ENCODE assay signal across 8 cellular contexts in the genomic region with DNA sequence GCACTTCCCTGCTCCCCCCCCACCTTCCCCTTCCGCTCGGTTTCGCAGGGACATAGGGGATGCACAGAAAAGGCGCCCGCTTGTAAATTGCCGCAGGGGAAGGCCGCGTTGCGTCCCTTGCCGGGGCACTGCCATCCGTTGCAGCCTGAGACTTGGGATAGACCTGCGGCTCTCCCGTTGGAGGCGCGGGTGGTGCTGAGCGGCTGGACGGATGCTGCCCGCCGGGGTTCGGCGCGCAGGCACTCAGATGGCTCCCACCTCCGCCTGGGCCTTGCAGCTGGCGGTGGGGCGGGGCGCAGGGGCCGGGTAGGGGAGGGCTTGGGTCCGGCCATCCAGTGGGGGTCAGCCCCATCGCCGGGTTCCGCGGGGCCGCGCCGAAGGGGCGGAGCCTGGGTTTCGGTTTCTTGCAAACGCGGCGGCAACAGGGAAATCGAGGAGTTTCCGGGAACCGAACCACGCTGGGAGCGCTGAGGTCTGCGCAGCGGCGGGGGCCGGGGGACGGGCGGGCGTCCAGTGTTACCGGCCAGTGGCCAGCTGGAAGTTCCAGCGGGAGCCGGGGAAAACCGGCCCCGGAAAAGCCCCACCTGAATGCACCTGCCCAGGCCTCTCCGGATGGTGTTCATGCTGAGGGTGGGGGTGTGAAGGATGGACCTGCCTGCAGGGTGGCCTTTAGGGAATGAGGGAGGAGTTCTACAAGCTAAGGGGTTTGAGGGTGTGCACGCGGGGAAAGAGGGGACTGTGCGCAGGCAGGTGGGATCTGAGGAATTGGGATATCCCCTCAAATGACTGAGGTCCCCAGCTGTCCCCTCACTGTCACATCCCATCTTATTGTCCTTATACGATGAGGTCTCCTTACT. TPM values are rescaled to one million over a fixed set of nuclear protein-coding genes. Genes with fewer than 3 reads are reported as not detected.
DNase-seq lines count a peak whose midpoint lies in the region; ATAC-seq, FAIRE-seq and TF ChIP-seq lines count a peak whose summit lies in the region.

No MANE protein-coding gene starts in this region.

- WGBS in A549 (ENCODE audit: missing lambda C conversion rate): 3% methylated on average over 24 of the region's 62 CpGs

- no peak for FAIRE-seq in A549 (lab: Jason Lieb, UNC)

- TF ChIP-seq CTCF in A549 (IDR thresholded peaks at IDR 0.05) (no peak), GM13976 (IDR thresholded peaks at IDR 0.05; ENCODE audit: borderline replicate concordance, control extremely low read depth, extremely low read depth, insufficient read depth, missing control alignments) (no peak), mesothelial cell of epicardium (IDR thresholded peaks at IDR 0.05; ENCODE audit: unreplicated experiment) (no peak)

- peaks cover 75% of the 10 kb centered on the region for H3K4me1 Mint-ChIP-seq in activated CD8-positive, alpha-beta memory T cell treated with anti-CD3 and anti-CD28 coated beads, Interleukin-2, amount 10 ng/mL, durations not matched to agents 7 days and 5 days
- H3K4me1 Mint-ChIP-seq in mesothelial cell of epicardium: peaks cover 22% of the 10 kb centered on the region
- H3K4me1 Mint-ChIP-seq in stimulated activated naive CD8-positive, alpha-beta T cell treated with anti-CD3 and anti-CD28 coated beads, Interleukin-15, amount 100 ng/mL, for 72 hours: peaks cover 85% of the 10 kb centered on the region

- POLR2A ChIA-PET in A549 (lab: Yijun Ruan, JAX): interaction anchor here (0.6 to 4.6 kb wide), 27 partner anchors 8 to 1465 kb away, joined by 3 to 49 read pairs (median 4); a partner anchor contains a TSS

- peak; percentile 81 for TF ChIP-seq POLR2A in A549 (IDR thresholded peaks at IDR 0.05; ENCODE audit: low read length)

- no peaks in the 10 kb centered on the region for H3K9me3 ChIP-seq in A549

- in situ Hi-C loops in GM13976 (cut with MboI; ENCODE audit: low sequenced_read_pairs, unreplicated experiment): loop anchor here (5.0 kb wide), 1 partner anchor 105 kb away; no protein-coding TSS in a partner anchor

- peak; percentile 83 to 87 for DNase-seq in A549 (ENCODE audit: low read depth in 1 of 2, low spot score in 1 of 2)
- peak; percentile 89 for DNase-seq in GM13976 (ENCODE audit: low spot score)
- peak; percentile 58 for DNase-seq in NCI-H460 (ENCODE audit: extremely low read depth, low read depth)
- peak; percentile 89 for DNase-seq in activated CD8-positive, alpha-beta memory T cell treated with anti-CD3 and anti-CD28 coated beads, Interleukin-2, amount 10 ng/mL, durations not matched to agents 7 days and 5 days
- no peak for DNase-seq in epithelial cell of prostate (ENCODE audit: low read depth, low spot score)
- DNase-seq in mesothelial cell of epicardium (ENCODE audit: low spot score in 2 of 2, unreplicated experiment in 2 of 2): peak; percentile 57 to 80
- DNase-seq in stimulated activated naive CD8-positive, alpha-beta T cell treated with anti-CD3 and anti-CD28 coated beads, Interleukin-15, amount 100 ng/mL, for 72 hours: peak in 1 of 2 donors; percentile 62

- TF ChIP-seq EP300 in A549 (IDR thresholded peaks at IDR 0.05): no peak

- H3K36me3 Mint-ChIP-seq in activated CD8-positive, alpha-beta memory T cell treated with anti-CD3 and anti-CD28 coated beads, Interleukin-2, amount 10 ng/mL, durations not matched to agents 7 days and 5 days: no peaks in the 10 kb centered on the region
- no peaks in the 10 kb centered on the region for H3K36me3 Mint-ChIP-seq in mesothelial cell of epicardium

- H3K4me3 Mint-ChIP-seq in activated CD8-positive, alpha-beta memory T cell treated with anti-CD3 and anti-CD28 coated beads, Interleukin-2, amount 10 ng/mL, durations not matched to agents 7 days and 5 days: peak overlapping the region; percentile 87
- H3K4me3 Mint-ChIP-seq in mesothelial cell of epicardium: peak overlapping the region; percentile 83
- peak overlapping the region; percentile 77 to 82 for H3K4me3 Mint-ChIP-seq in stimulated activated naive CD8-positive, alpha-beta T cell treated with anti-CD3 and anti-CD28 coated beads, Interleukin-15, amount 100 ng/mL, for 72 hours

- H3K9me3 Mint-ChIP-seq in activated CD8-positive, alpha-beta memory T cell treated with anti-CD3 and anti-CD28 coated beads, Interleukin-2, amount 10 ng/mL, durations not matched to agents 7 days and 5 days (ENCODE audit: low read depth): no peaks in the 10 kb centered on the region
- no peaks in the 10 kb centered on the region for H3K9me3 Mint-ChIP-seq in mesothelial cell of epicardium
- H3K9me3 Mint-ChIP-seq in stimulated activated naive CD8-positive, alpha-beta T cell treated with anti-CD3 and anti-CD28 coated beads, Interleukin-15, amount 100 ng/mL, for 72 hours: no peaks in the 10 kb centered on the region

- ATAC-seq in A549 (peak; percentile 72 to 82), HG02852 (IDR thresholded peaks at IDR 0.05; ENCODE audit: unreplicated experiment) (peak; percentile 49)
- ATAC-seq in activated CD8-positive, alpha-beta memory T cell treated with anti-CD3 and anti-CD28 coated beads, Interleukin-2, amount 10 ng/mL, durations not matched to agents 7 days and 5 days: peak; percentile 48
- ATAC-seq in stimulated activated naive CD8-positive, alpha-beta T cell treated with anti-CD3 and anti-CD28 coated beads, Interleukin-15, amount 100 ng/mL, for 72 hours: peak; percentile 16

- peak overlapping the region; percentile 90 for H3K4me2 ChIP-seq in A549

- H3K27me3 Mint-ChIP-seq in activated CD8-positive, alpha-beta memory T cell treated with anti-CD3 and anti-CD28 coated beads, Interleukin-2, amount 10 ng/mL, durations not matched to agents 7 days and 5 days: no peaks in the 10 kb centered on the region
- H3K27me3 Mint-ChIP-seq in mesothelial cell of epicardium (ENCODE audit: low read depth): no peaks in the 10 kb centered on the region
- no peaks in the 10 kb centered on the region for H3K27me3 Mint-ChIP-seq in stimulated activated naive CD8-positive, alpha-beta T cell treated with anti-CD3 and anti-CD28 coated beads, Interleukin-15, amount 100 ng/mL, for 72 hours

- CTCF ChIA-PET in A549 (lab: Yijun Ruan, JAX): interaction anchor here (1.0 to 12.9 kb wide), 9 partner anchors 9 to 323 kb away, joined by 3 to 217 read pairs (median 12); no protein-coding TSS in a partner anchor
- CTCF ChIA-PET in activated CD8-positive, alpha-beta memory T cell treated with anti-CD3 and anti-CD28 coated beads, Interleukin-2, amount 10 ng/mL, durations not matched to agents 7 days and 5 days (lab: Charles Lee): interaction anchor here (0.7 to 12.7 kb wide), 23 partner anchors 9 to 323 kb away, joined by 3 to 328 read pairs (median 8); no protein-coding TSS in a partner anchor

- TF ChIP-seq RAD21 in A549 (conservative IDR thresholded peaks at IDR 0.05 in 1 of 2, IDR thresholded peaks at IDR 0.05 in 1 of 2): no peak

- H3K27ac Mint-ChIP-seq in activated CD8-positive, alpha-beta memory T cell treated with anti-CD3 and anti-CD28 coated beads, Interleukin-2, amount 10 ng/mL, durations not matched to agents 7 days and 5 days: peak overlapping the region; percentile 92
- peak overlapping the region; percentile 96 for H3K27ac Mint-ChIP-seq in mesothelial cell of epicardium
- peak overlapping the region; percentile 93 to 99 for H3K27ac Mint-ChIP-seq in stimulated activated naive CD8-positive, alpha-beta T cell treated with anti-CD3 and anti-CD28 coated beads, Interleukin-15, amount 100 ng/mL, for 72 hours

- peak overlapping the region; percentile 56 for H3K4me3 ChIP-seq in A549

- peaks cover 49% of the 10 kb centered on the region for H3K4me1 ChIP-seq in A549

- peak overlapping the region; percentile 88 to 97 for H3K27ac ChIP-seq in A549
- peak overlapping the region; percentile 83 for H3K27ac ChIP-seq in epithelial cell of prostate

TF ChIP-seq in A549, 52 proteins besides CTCF, POLR2A, EP300 and RAD21 (continues in another document):
- TF ChIP-seq CEBPB (IDR thresholded peaks at IDR 0.05) (no peak), CHD4 (IDR thresholded peaks at IDR 0.05; ENCODE audit: borderline replicate concordance) (0 out of 2 replicates have a peak, but pooled peaks have one; percentile 68), HDAC2 (IDR thresholded peaks at IDR 0.05) (peak; percentile 86), TFCP2L1 (CRISPR knock-in tag; IDR thresholded peaks at IDR 0.05) (0 out of 2 replicates have a peak, but pooled peaks have one; percentile 28)

RNA-seq across cellular contexts. Expression of a gene that starts 6.3 kb away (rescaled TPM):
- polyA plus RNA-seq in A549 (2011; rRNA removed) (10.9 and 11.2 TPM in 2 replicates), A549 (2017; fragmentation: RNase III; extraction: RNeasy Plus Mini Kit Qiagen cat#74134 plus additional on column Dnase treatment) (13.3 to 15.5 TPM (median 15.1 TPM) in 3 replicates)
- 9.7 and 13.3 TPM in 2 replicates for polyA plus RNA-seq in A549 (2012; cell fraction: cytosol; rRNA removed)
- 19.8 and 22.3 TPM in 2 replicates for polyA plus RNA-seq in A549 (2012; cell fraction: nucleus; rRNA removed)
- polyA minus RNA-seq in A549 (2011; rRNA and poly(A)+ RNA removed): 27.8 and 35.9 TPM in 2 replicates
- total RNA-seq in NCI-H460 (2014; rRNA removed; shearing (Covaris generic)): 11.7 and 12.1 TPM in 2 replicates
- polyA plus RNA-seq in NCI-H460 (2014; cell fraction: nucleus; rRNA removed): 4.5 and 5.6 TPM in 2 replicates
- total RNA-seq in activated CD8-positive, alpha-beta memory T cell treated with anti-CD3 and anti-CD28 coated beads, Interleukin-2, amount 10 ng/mL, durations not matched to agents 7 days and 5 days: 100 to 1,000 TPM; 205 to 223 TPM
- total RNA-seq in mesothelial cell of epicardium: 33.1 to 35.6 TPM (median 33.3 TPM) in 3 replicates

RNA-seq across cellular contexts. Expression of a gene that starts 46.5 kb away (rescaled TPM):
- polyA plus RNA-seq in A549 (2011; rRNA removed) (not detected in 2 replicates), A549 (2017; fragmentation: RNase III; extraction: RNeasy Plus Mini Kit Qiagen cat#74134 plus additional on column Dnase treatment) (not detected in 3 replicates)
- polyA plus RNA-seq in A549 (2012; cell fraction: cytosol; rRNA removed): not detected in 2 replicates
- polyA plus RNA-seq in A549 (2012; cell fraction: nucleus; rRNA removed): not detected in 2 replicates
- not detected in 2 replicates for polyA minus RNA-seq in A549 (2011; rRNA and poly(A)+ RNA removed)
- total RNA-seq in NCI-H460 (2014; rRNA removed; shearing (Covaris generic)): not detected in 2 replicates
- polyA plus RNA-seq in NCI-H460 (2014; cell fraction: nucleus; rRNA removed): not detected in 2 replicates
- 10 to 100 TPM in 1 of 2 experiments, under 1 TPM in 1; 0.35 to 20.0 TPM for total RNA-seq in activated CD8-positive, alpha-beta memory T cell treated with anti-CD3 and anti-CD28 coated beads, Interleukin-2, amount 10 ng/mL, durations not matched to agents 7 days and 5 days
- total RNA-seq in mesothelial cell of epicardium: not detected in 3 replicates

RNA-seq across cellular contexts. Expression of a gene that starts 59.9 kb away (rescaled TPM):
- polyA plus RNA-seq in A549 (2011; rRNA removed) (51.6 and 81.5 TPM in 2 replicates), A549 (2017; fragmentation: RNase III; extraction: RNeasy Plus Mini Kit Qiagen cat#74134 plus additional on column Dnase treatment) (39.6 to 48.2 TPM (median 41.6 TPM) in 3 replicates)
- 11.8 and 15.2 TPM in 2 replicates for polyA plus RNA-seq in A549 (2012; cell fraction: cytosol; rRNA removed)
- polyA plus RNA-seq in A549 (2012; cell fraction: nucleus; rRNA removed): 10.5 and 17.1 TPM in 2 replicates
- polyA minus RNA-seq in A549 (2011; rRNA and poly(A)+ RNA removed): 50.3 and 61.0 TPM in 2 replicates
- total RNA-seq in NCI-H460 (2014; rRNA removed; shearing (Covaris generic)): 38.3 and 41.3 TPM in 2 replicates
- 7.6 and 14.2 TPM in 2 replicates for polyA plus RNA-seq in NCI-H460 (2014; cell fraction: nucleus; rRNA removed)
- 10 to 100 TPM; 39.7 to 51.6 TPM for total RNA-seq in activated CD8-positive, alpha-beta memory T cell treated with anti-CD3 and anti-CD28 coated beads, Interleukin-2, amount 10 ng/mL, durations not matched to agents 7 days and 5 days
- 50.3 to 52.5 TPM (median 51.6 TPM) in 3 replicates for total RNA-seq in mesothelial cell of epicardium

Comparison
In these comparisons a context has a peak if more than half of its experiments do, and no peak if none do; other contexts are left out.
1. ATAC-seq: peak in every context shown above with its lines; median percentile 77 in A549; 49 in HG02852; 48 in activated CD8-positive, alpha-beta memory T cell treated with anti-CD3 and anti-CD28 coated beads, Interleukin-2, amount 10 ng/mL, durations not matched to agents 7 days and 5 days; 16 in stimulated activated naive CD8-positive, alpha-beta T cell treated with anti-CD3 and anti-CD28 coated beads, Interleukin-15, amount 100 ng/mL, for 72 hours.